Comparison of ENCODE assay signal across 1 cellular context in genomic region chr1:228085287-228085926, GRCh38.
TF ChIP-seq lines count a peak whose summit lies in the region.

No MANE protein-coding gene starts in this region.

TF ChIP-seq in HepG2, 621 proteins besides CTCF, POLR2A, EP300 and RAD21 (continues in another document):
- TF ChIP-seq STAT6 (CRISPR knock-in tag; IDR thresholded peaks at IDR 0.05; ENCODE audit: borderline replicate concordance): no peak
- TF ChIP-seq TMF1 (CRISPR knock-in tag; IDR thresholded peaks at IDR 0.05; ENCODE audit: low read depth): no peak
- TF ChIP-seq ZNF44 (CRISPR knock-in tag; IDR thresholded peaks at IDR 0.05): no peak
- TF ChIP-seq ZNF124 (CRISPR knock-in tag; IDR thresholded peaks at IDR 0.05): no peak
- no peak for TF ChIP-seq BCLAF1 (IDR thresholded peaks at IDR 0.05)
- no peak for TF ChIP-seq MLLT10 (CRISPR knock-in tag; IDR thresholded peaks at IDR 0.05)
- no peak for TF ChIP-seq ZNF331 (CRISPR knock-in tag; IDR thresholded peaks at IDR 0.05)
- TF ChIP-seq ZNF724P (CRISPR knock-in tag; IDR thresholded peaks at IDR 0.05; ENCODE audit: borderline replicate concordance): no peak
- no peak for TF ChIP-seq LBX2 (CRISPR knock-in tag; IDR thresholded peaks at IDR 0.05; ENCODE audit: borderline replicate concordance)
- peak; percentile 39; the same call in 1 of the 2 replicates for TF ChIP-seq POLR2AphosphoS2 (IDR thresholded peaks at IDR 0.05; ENCODE audit: low read depth, low read length)
- TF ChIP-seq ZNF280B (CRISPR knock-in tag; IDR thresholded peaks at IDR 0.05; ENCODE audit: borderline replicate concordance): no peak
- TF ChIP-seq SNAPC5 (CRISPR knock-in tag; IDR thresholded peaks at IDR 0.05; ENCODE audit: borderline replicate concordance): no peak
- TF ChIP-seq HNF4A (CRISPR knock-in tag; IDR thresholded peaks at IDR 0.05): 0 out of 2 replicates have a peak, but pooled peaks have one; percentile 16
- TF ChIP-seq ONECUT2 (CRISPR knock-in tag; IDR thresholded peaks at IDR 0.05): no peak
- TF ChIP-seq ETV5 (CRISPR knock-in tag; IDR thresholded peaks at IDR 0.05; ENCODE audit: borderline replicate concordance): no peak
- no peak for TF ChIP-seq GABPB1 (CRISPR knock-in tag; IDR thresholded peaks at IDR 0.05)
- TF ChIP-seq SP140L (CRISPR knock-in tag; IDR thresholded peaks at IDR 0.05; ENCODE audit: borderline replicate concordance): no peak
- no peak for TF ChIP-seq ZNF597 (CRISPR knock-in tag; IDR thresholded peaks at IDR 0.05)
- no peak for TF ChIP-seq PHB2 (IDR thresholded peaks at IDR 0.05; ENCODE audit: partially characterized antibody)
- TF ChIP-seq PAF1 (CRISPR knock-in tag; IDR thresholded peaks at IDR 0.05): no peak
- peak; percentile 47; the same call in 1 of the 2 replicates for TF ChIP-seq ZNF326 (CRISPR knock-in tag; IDR thresholded peaks at IDR 0.05; ENCODE audit: borderline replicate concordance)
- no peak for TF ChIP-seq SIN3B (IDR thresholded peaks at IDR 0.05; ENCODE audit: low read length)
- no peak for TF ChIP-seq MAZ (IDR thresholded peaks at IDR 0.05; ENCODE audit: borderline replicate concordance, low read depth, low read length)
- 0 out of 2 replicates have a peak, but pooled peaks have one; percentile 24 for TF ChIP-seq MAZ (CRISPR knock-in tag; IDR thresholded peaks at IDR 0.05; ENCODE audit: low read depth)
- 0 out of 2 replicates have a peak, but pooled peaks have one; percentile 47 for TF ChIP-seq ARID4A (CRISPR knock-in tag; IDR thresholded peaks at IDR 0.05; ENCODE audit: borderline replicate concordance)
- TF ChIP-seq ZNF891 (CRISPR knock-in tag; IDR thresholded peaks at IDR 0.05): no peak
- TF ChIP-seq DPF2 (CRISPR knock-in tag; IDR thresholded peaks at IDR 0.05; ENCODE audit: borderline replicate concordance, low read depth): 0 out of 2 replicates have a peak, but pooled peaks have one; percentile 23
- no peak for TF ChIP-seq ZNF501 (CRISPR knock-in tag; IDR thresholded peaks at IDR 0.05)
- no peak for TF ChIP-seq ZFY (CRISPR knock-in tag; IDR thresholded peaks at IDR 0.05)
- no peak for TF ChIP-seq THAP11 (CRISPR knock-in tag; IDR thresholded peaks at IDR 0.05)
- peak; percentile 54; the same call in 1 of the 2 replicates for TF ChIP-seq TGIF2 (CRISPR knock-in tag; IDR thresholded peaks at IDR 0.05)
- no peak for TF ChIP-seq ZNF512B (CRISPR knock-in tag; IDR thresholded peaks at IDR 0.05; ENCODE audit: borderline replicate concordance)
- no peak for TF ChIP-seq ZNF800 (CRISPR knock-in tag; IDR thresholded peaks at IDR 0.05)
- TF ChIP-seq E2F2 (CRISPR knock-in tag; IDR thresholded peaks at IDR 0.05; ENCODE audit: borderline replicate concordance): no peak
- TF ChIP-seq DR1 (CRISPR knock-in tag; IDR thresholded peaks at IDR 0.05): no peak
- peak; percentile 60 for TF ChIP-seq PBX2 (CRISPR knock-in tag; IDR thresholded peaks at IDR 0.05)
- no peak for TF ChIP-seq KLF15 (CRISPR knock-in tag; IDR thresholded peaks at IDR 0.05; ENCODE audit: borderline replicate concordance)
- TF ChIP-seq ASH2L (IDR thresholded peaks at IDR 0.05; ENCODE audit: insufficient read length, low read depth, low read length): no peak
- TF ChIP-seq HOXD1 (CRISPR knock-in tag; IDR thresholded peaks at IDR 0.05): no peak
- no peak for TF ChIP-seq ZSCAN30 (CRISPR knock-in tag; IDR thresholded peaks at IDR 0.05)
